In the genomic region with DNA sequence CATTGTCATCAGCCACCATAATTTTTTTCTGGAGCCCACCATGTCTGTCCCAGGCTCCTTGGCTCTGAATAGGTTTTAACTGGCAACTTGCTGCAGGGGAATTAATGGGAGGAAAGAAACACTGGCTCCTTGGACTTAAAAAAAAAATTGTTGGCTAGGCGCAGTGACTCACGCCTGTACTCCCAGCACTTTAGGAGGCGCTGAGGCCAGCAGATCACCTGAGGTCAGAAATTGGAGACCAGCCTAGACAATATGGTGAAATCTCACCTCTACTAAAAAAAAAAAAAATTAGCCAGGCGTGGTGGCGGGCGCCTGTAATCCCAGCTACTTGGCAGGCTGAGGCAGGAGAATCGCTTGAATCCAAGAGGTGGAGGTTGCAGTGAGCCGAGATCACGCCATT, we compare ENCODE assay signal across 7 cellular contexts. TPM values are rescaled to one million over a fixed set of nuclear protein-coding genes. Genes with fewer than 3 reads are reported as not detected.
DNase-seq lines count a peak whose midpoint lies in the region; ATAC-seq, FAIRE-seq and TF ChIP-seq lines count a peak whose summit lies in the region.
"Not testable (repeated sequence)": the region's sequence is repeated elsewhere in the genome, so short reads cannot be mapped to it uniquely, and the experiment has no call there.

No MANE protein-coding gene starts in this region.

- not testable (repeated sequence) for H3K4me3 ChIP-seq in keratinocyte (ENCODE audit: control insufficient read depth in 2 of 3, extremely low read depth in 1 of 3, insufficient read depth in 2 of 3, low read depth in 1 of 3, low read length in 3 of 3); thyroid gland (replicated peaks in 1 of 3)

- peaks cover 23 to 26% of the 10 kb centered on the region in 2 experiments for H3K36me3 ChIP-seq in keratinocyte (ENCODE audit: control insufficient read depth in 2 of 2, extremely low read depth in 1 of 2, insufficient read depth in 2 of 2, low read length in 2 of 2)
- peaks cover 26 to 29% of the 10 kb centered on the region in 2 donors for H3K36me3 ChIP-seq in thyroid gland

- not testable (repeated sequence) for H3K9me3 ChIP-seq in keratinocyte (ENCODE audit: control insufficient read depth, low read depth, low read length); thyroid gland

- peak; percentile 80 for ATAC-seq in esophagus mucosa
- ATAC-seq in natural killer cell: not testable (repeated sequence)

- peak overlapping the region; percentile 48 for H3K27ac ChIP-seq in RWPE1
- H3K27ac ChIP-seq in keratinocyte (ENCODE audit: control insufficient read depth, insufficient read depth, low read length): peak overlapping the region; percentile 29
- peak overlapping the region in 1 of 3 donors; percentile 50 for H3K27ac ChIP-seq in thyroid gland

- POLR2A ChIA-PET in RWPE1 (lab: Yijun Ruan, JAX; ENCODE audit: low non-redundant PET): not testable (repeated sequence)

- H3K27ac Mint-ChIP-seq in natural killer cell: peak overlapping the region in 1 of 2 donors; percentile 82

- peaks cover 27 to 54% of the 10 kb centered on the region in 2 donors for H3K4me1 Mint-ChIP-seq in natural killer cell

- H3K79me2 ChIP-seq in keratinocyte (ENCODE audit: control insufficient read depth, insufficient read depth, low read length): not testable (repeated sequence)

- H3K4me2 ChIP-seq in keratinocyte (ENCODE audit: control insufficient read depth, extremely low read depth, insufficient read depth, low read depth, low read length): peak overlapping the region; percentile 33

- not testable (repeated sequence) for H3K36me3 Mint-ChIP-seq in natural killer cell

- 86 to 95% methylated on average over 9 of the region's 9 CpGs for WGBS in thyroid gland, 2 donors

- H3K27me3 ChIP-seq in keratinocyte (ENCODE audit: control insufficient read depth, extremely low read depth, insufficient read depth, low read length); thyroid gland: not testable (repeated sequence)

- H2AFZ ChIP-seq in keratinocyte (ENCODE audit: control insufficient read depth, low read length): not testable (repeated sequence)

- DNase-seq in NCI-H2196 (lab: John Stamatoyannopoulos, UW; ENCODE audit: unreplicated experiment) (peak; percentile 5), RWPE1 (ENCODE audit: low spot score) (peak; percentile 32), amniotic epithelial cell (ENCODE audit: low read depth) (peak; percentile 3), thyroid gland (peak; percentile 25 to 45)
- not testable (repeated sequence) for DNase-seq in keratinocyte (ENCODE audit: low read depth, low spot score); natural killer cell

- not testable (repeated sequence) for H3K9me1 ChIP-seq in keratinocyte (ENCODE audit: control insufficient read depth, extremely low read depth, insufficient read depth, low read length)

- H3K9me3 Mint-ChIP-seq in natural killer cell: not testable (repeated sequence)

- H4K20me1 ChIP-seq in keratinocyte (ENCODE audit: control insufficient read depth, extremely low read depth, insufficient read depth, low read length): not testable (repeated sequence)

- intact Hi-C loops in natural killer cell (cut with micrococcal nuclease); thyroid gland (cut with DNase I): not testable (repeated sequence)

- H3K4me1 ChIP-seq in keratinocyte (ENCODE audit: control insufficient read depth, extremely low read depth, insufficient read depth, low read length): peaks cover 40% of the 10 kb centered on the region
- not testable (repeated sequence) for H3K4me1 ChIP-seq in thyroid gland

- dilution Hi-C loops in keratinocyte (cut with MboI; ENCODE audit: extremely low pct_ligation_motif_present, low sequenced_read_pairs): not testable (repeated sequence)

- TF ChIP-seq POLR2A in thyroid gland (IDR thresholded peaks at IDR 0.05): not testable (repeated sequence)

- not testable (repeated sequence) for H3K9ac ChIP-seq in keratinocyte (ENCODE audit: control insufficient read depth, extremely low read depth, insufficient read depth, low read length)

- peak; percentile 78 for FAIRE-seq in keratinocyte (lab: Jason Lieb, UNC)

- H3K4me3 Mint-ChIP-seq in natural killer cell: peak overlapping the region; percentile 35

- H3K27me3 Mint-ChIP-seq in natural killer cell (ENCODE audit: low read depth in 2 of 2): not testable (repeated sequence)

- not testable (repeated sequence) for TF ChIP-seq CTCF in RWPE1 (conservative IDR thresholded peaks at IDR 0.05; ENCODE audit: low read depth); keratinocyte (optimal IDR thresholded peaks at IDR 0.05 in 1 of 3, IDR thresholded peaks at IDR 0.05 in 1 of 3, conservative IDR thresholded peaks at IDR 0.05 in 1 of 3; ENCODE audit: extremely low read depth in 1 of 3, insufficient read depth in 2 of 3, low read length in 3 of 3); natural killer cell (IDR thresholded peaks at IDR 0.05); thyroid gland (IDR thresholded peaks at IDR 0.05)

- CTCF ChIA-PET in RWPE1 (lab: Yijun Ruan, JAX): interaction anchor here (0.6 kb wide), 1 partner anchor 72 kb away, joined by 4 read pairs; no protein-coding TSS in a partner anchor

RNA-seq across cellular contexts. Expression of a gene that starts 26.8 kb away (rescaled TPM):
- total RNA-seq in esophagus mucosa (8.9 TPM), natural killer cell (10 to 100 TPM; 16.3 to 24.6 (median 20.1) TPM), thyroid gland (10 to 100 TPM; 21.8 to 48.2 (median 31.0) TPM)
- polyA plus RNA-seq in keratinocyte: 11.4 to 11.9 TPM (median 11.8 TPM) in 3 replicates
- 3.2 TPM for polyA plus RNA-seq in keratinocyte (2011; ENCODE audit: low read depth)
- polyA plus RNA-seq in keratinocyte (2011; cell fraction: cytosol; rRNA removed): 10.3 and 12.1 TPM in 2 replicates
- 14.2 and 15.5 TPM in 2 replicates for polyA plus RNA-seq in keratinocyte (2011; cell fraction: nucleus; rRNA removed)
- polyA plus RNA-seq in keratinocyte (2012; ENCODE audit: low replicate concordance): 5.4 and 13.8 TPM in 2 replicates
- polyA minus RNA-seq in keratinocyte: 11.0 to 21.0 TPM (median 15.0 TPM) in 3 replicates
- polyA minus RNA-seq in keratinocyte (2011; cell fraction: cytosol; rRNA and poly(A)+ RNA removed): 18.4 TPM
- 8.4 and 13.3 TPM in 2 replicates for polyA minus RNA-seq in keratinocyte (2011; cell fraction: nucleus; rRNA and poly(A)+ RNA removed)
